32 cellular contexts compared by ENCODE assay signal in genomic region chr18:40056085-40056484, GRCh38.
DNase-seq lines count a peak whose midpoint lies in the region; ATAC-seq, FAIRE-seq and TF ChIP-seq lines count a peak whose summit lies in the region.
"Had no signal": no experiment of that assay in that cellular context is flagged by ENCODE, and none has a peak within 500 bp of the region (broad histone marks: within the 10 kb centered on the region; RNA-seq: fewer than 3 reads in every experiment).

No MANE protein-coding gene starts in this region.

- 17 to 19% methylated on average over 2 of the region's 2 CpGs for WGBS in thyroid gland, 2 donors

- H3K4me1 ChIP-seq in right atrium auricular region (no peaks in the 10 kb centered on the region), kidney (ENCODE audit: control insufficient read depth in 1 of 2, insufficient read depth in 1 of 2, low read depth in 1 of 2, low read length in 2 of 2) (no peaks in the 10 kb centered on the region), thyroid gland (no peaks in the 10 kb centered on the region)
- H3K4me1 ChIP-seq: A549, foreskin keratinocyte, parathyroid adenoma, testis had no signal

- H3K27me3 ChIP-seq in right atrium auricular region, result no peaks in the 10 kb centered on the region
- H3K27me3 ChIP-seq in thyroid gland, result no peaks in the 10 kb centered on the region
- H3K27me3 ChIP-seq: foreskin keratinocyte, testis had no signal

- peak in 1 of 2 donors; percentile 74 for ATAC-seq in left cardiac atrium
- ATAC-seq in GM21423 (IDR thresholded peaks at IDR 0.05; ENCODE audit: unreplicated experiment), result no peak
- ATAC-seq in HG03159 (IDR thresholded peaks at IDR 0.05; ENCODE audit: unreplicated experiment), result no peak
- ATAC-seq in HG02763 (IDR thresholded peaks at IDR 0.05; ENCODE audit: unreplicated experiment), result no peak
- ATAC-seq: A549; activated CD4-positive, CD25-positive, alpha-beta regulatory T cell treated with anti-CD3 and anti-CD28 coated beads, Interleukin-2, amount 50 U/mL, for 24 hours; activated T-cell treated with anti-CD3 and anti-CD28 coated beads, Interleukin-2, amount 50 U/mL, for 72 hours; GM12878; HCT116; Panc1 had no signal

- no peak for TF ChIP-seq CTCF in right atrium auricular region (IDR thresholded peaks at IDR 0.05)
- TF ChIP-seq CTCF in kidney (IDR thresholded peaks at IDR 0.05; ENCODE audit: borderline replicate concordance, extremely low read depth, insufficient read depth), result no peak
- TF ChIP-seq CTCF in thyroid gland (IDR thresholded peaks at IDR 0.05), result no peak

- H3K36me3 ChIP-seq in right atrium auricular region (no peaks in the 10 kb centered on the region), kidney (ENCODE audit: control insufficient read depth in 1 of 2, insufficient read depth in 2 of 2, low read length in 2 of 2) (no peaks in the 10 kb centered on the region), thyroid gland (no peaks in the 10 kb centered on the region)

- H3K9me3 ChIP-seq in right atrium auricular region (no peaks in the 10 kb centered on the region), kidney (ENCODE audit: control insufficient read depth in 1 of 2, low read length in 2 of 2) (no peaks in the 10 kb centered on the region), thyroid gland (no peaks in the 10 kb centered on the region)
- H3K9me3 ChIP-seq: A549, testis had no signal

- no peak for FAIRE-seq in kidney (lab: Jason Lieb, UNC)
- FAIRE-seq: A549, astrocyte, D721Med, GM12878, urothelium cell line had no signal

- H3K27ac ChIP-seq in right atrium auricular region (no peak overlapping the region), kidney (ENCODE audit: low read depth in 2 of 2, low read length in 2 of 2) (no peak overlapping the region), thyroid gland (no peak overlapping the region)
- H3K27ac ChIP-seq: A549, foreskin keratinocyte, parathyroid adenoma, testis had no signal

- H3K4me3 ChIP-seq in right atrium auricular region (no peak overlapping the region), kidney (ENCODE audit: low read length in 2 of 2) (no peak overlapping the region), thyroid gland (replicated peaks in 1 of 3) (no peak overlapping the region)
- H3K4me3 ChIP-seq: A549, GM12878, testis had no signal

- intact Hi-C loops in left cardiac atrium (cut with DNase I), result no loop called here
- intact Hi-C loops in kidney (cut with DNase I), result no loop called here
- intact Hi-C loops in thyroid gland (cut with DNase I), result no loop called here

- DNase-seq in left cardiac atrium (peak; percentile 18), right atrium auricular region (ENCODE audit: low spot score) (no peak), NCI-H446 treated with DMSO at 0.1 percent for 48 hours (lab: John Stamatoyannopoulos, UW) (peak; percentile 81), kidney (peak; percentile 51), thyroid gland (peak; percentile 31 to 50)
- DNase-seq: activated CD4-positive, alpha-beta memory T cell treated with anti-CD3 and anti-CD28 coated beads for 36 hours; activated T-cell treated with anti-CD3 and anti-CD28 coated beads, Interleukin-2, amount 50 U/mL, for 72 hours; AML-193; CD4-positive, CD25-positive, alpha-beta regulatory T cell; EL; erythroblast; kidney glomerular epithelial cell; MV-4-11; NCI-H1694; NCI-H526 treated with DMSO at 0.1 percent for 48 hours; SHP77 treated with DMSO at 0.1 percent for 48 hours; stimulated activated CD8-positive, alpha-beta memory T cell treated with anti-CD3 and anti-CD28 coated beads, Interleukin-4, amount 100 ng/mL, for 48 hours; T-helper 2 cell; testis had no signal

- no peak overlapping the region for H3K9ac ChIP-seq in kidney (ENCODE audit: low read length in 2 of 2)
- H3K9ac ChIP-seq: parathyroid adenoma had no signal

- TF ChIP-seq POLR2A in thyroid gland (IDR thresholded peaks at IDR 0.05), result no peak
